Comparison of ENCODE assay signal across 12 cellular contexts in genomic region chr9:138082918-138083636, GRCh38.
"Had no signal": no experiment of that assay in that cellular context is flagged by ENCODE, and none has a peak within 500 bp of the region (broad histone marks: within the 10 kb centered on the region; RNA-seq: fewer than 3 reads in every experiment).

No MANE protein-coding gene starts in this region.

- H3K27ac Mint-ChIP-seq: activated CD4-positive, alpha-beta T cell treated with anti-CD3 and anti-CD28 coated beads, Interleukin-2, amount 10 ng/mL, durations not matched to agents 24 days and 14 days; stimulated activated memory B cell treated with anti-CD40 and anti-IgM and Interleukin-4, amounts not matched to agents 10 μg/mL and 1 μg/mL and 100 μg/mL, for 72 hours had no signal

- H3K36me3 ChIP-seq: ascending aorta, left lung, pancreas, upper lobe of left lung had no signal

- H3K4me1 Mint-ChIP-seq: activated CD4-positive, alpha-beta T cell treated with anti-CD3 and anti-CD28 coated beads, Interleukin-2, amount 10 ng/mL, durations not matched to agents 24 days and 14 days; stimulated activated memory B cell treated with anti-CD40 and anti-IgM and Interleukin-4, amounts not matched to agents 10 μg/mL and 1 μg/mL and 100 μg/mL, for 72 hours had no signal

- H3K27ac ChIP-seq: ascending aorta, foreskin keratinocyte, left lung, pancreas, upper lobe of left lung had no signal

- ATAC-seq: activated T-cell treated with anti-CD3 and anti-CD28 coated beads, Interleukin-2, amount 50 U/mL, for 4 hours; foreskin keratinocyte; left lung; pancreas; stimulated activated memory B cell treated with anti-CD40 and anti-IgM and Interleukin-4, amounts not matched to agents 10 μg/mL and 1 μg/mL and 100 μg/mL, for 72 hours had no signal

- H3K4me3 ChIP-seq: ascending aorta, left lung, pancreas, smooth muscle cell, upper lobe of left lung had no signal

- H3K27me3 Mint-ChIP-seq: activated CD4-positive, alpha-beta T cell treated with anti-CD3 and anti-CD28 coated beads, Interleukin-2, amount 10 ng/mL, durations not matched to agents 24 days and 14 days had no signal

- H3K4me3 Mint-ChIP-seq: activated CD4-positive, alpha-beta T cell treated with anti-CD3 and anti-CD28 coated beads, Interleukin-2, amount 10 ng/mL, durations not matched to agents 24 days and 14 days; activated T-cell treated with anti-CD3 and anti-CD28 coated beads, Interleukin-2, amount 50 U/mL, for 4 hours; stimulated activated memory B cell treated with anti-CD40 and anti-IgM and Interleukin-4, amounts not matched to agents 10 μg/mL and 1 μg/mL and 100 μg/mL, for 72 hours had no signal

- H3K27me3 ChIP-seq: ascending aorta, foreskin keratinocyte, pancreas, upper lobe of left lung had no signal

- DNase-seq: activated CD4-positive, alpha-beta T cell treated with anti-CD3 and anti-CD28 coated beads, Interleukin-2, amount 10 ng/mL, durations not matched to agents 24 days and 14 days; activated gamma-delta T cell treated with Interleukin-2 at 50 U/mL for 16 hours; activated T-cell treated with anti-CD3 and anti-CD28 coated beads, Interleukin-2, amount 50 U/mL, for 4 hours; foreskin keratinocyte; mesenchymal stem cell; SIG-M5; upper lobe of left lung had no signal

- H3K4me1 ChIP-seq: ascending aorta, foreskin keratinocyte, left lung, pancreas, upper lobe of left lung had no signal
